In genomic region chr2:38497670-38498037, GRCh38 we compare ENCODE assay signal across 22 cellular contexts.
A peak's percentile ranks its signal among the peaks of the same experiment; 100 is the strongest.
DNase-seq lines count a peak whose midpoint lies in the region; ATAC-seq, FAIRE-seq and TF ChIP-seq lines count a peak whose summit lies in the region.
"Had no signal": no experiment of that assay in that cellular context is flagged by ENCODE, and none has a peak within 500 bp of the region (broad histone marks: within the 10 kb centered on the region; RNA-seq: fewer than 3 reads in every experiment).

No MANE protein-coding gene starts in this region.

- H3K9me3 ChIP-seq in esophagus muscularis mucosa (peaks cover 0 to 13% (median 5%) of the 10 kb centered on the region in 4 donors), gastrocnemius medialis (no peaks in the 10 kb centered on the region)

- H3K36me3 ChIP-seq in esophagus muscularis mucosa (no peaks in the 10 kb centered on the region), gastrocnemius medialis (no peaks in the 10 kb centered on the region)

- ATAC-seq in gastrocnemius medialis, result no peak
- ATAC-seq: activated CD8-positive, alpha-beta T cell treated with anti-CD3 and anti-CD28 coated beads for 36 hours; activated naive CD4-positive, alpha-beta T cell treated with anti-CD3 and anti-CD28 coated beads, Interleukin-2, amount 50 U/mL, for 72 hours; T-cell had no signal

- no peak for TF ChIP-seq EP300 in esophagus muscularis mucosa (IDR thresholded peaks at IDR 0.05)

- DNase-seq in NCI-H345 treated with DMSO at 0.1 percent for 48 hours (lab: John Stamatoyannopoulos, UW; ENCODE audit: unreplicated experiment), result peak; percentile 2
- DNase-seq in NCI-H345 (lab: John Stamatoyannopoulos, UW), result no peak
- peak; percentile 57 for DNase-seq in NCI-H146 treated with DMSO at 0.1 percent for 48 hours (lab: John Stamatoyannopoulos, UW; ENCODE audit: unreplicated experiment)
- DNase-seq in esophagus muscularis mucosa (ENCODE audit: extremely low spot score), result no peak
- no peak for DNase-seq in gastrocnemius medialis
- DNase-seq in NCI-H1105 treated with DMSO at 0.1 percent for 48 hours (lab: John Stamatoyannopoulos, UW), result no peak
- no peak for DNase-seq in T1000 (lab: John Stamatoyannopoulos, UW)
- DNase-seq in H54 (ENCODE audit: insufficient read length, low spot score), result no peak
- DNase-seq: activated CD8-positive, alpha-beta T cell treated with anti-CD3 and anti-CD28 coated beads for 36 hours; Calu3; effector CD8-positive, alpha-beta T cell; GOT3; IMR-90; kidney glomerular epithelial cell; NCI-H1105; NCI-H510A treated with DMSO at 0.1 percent for 48 hours; stimulated activated CD4-positive, alpha-beta T cell treated with anti-CD3 and anti-CD28 coated beads, Interleukin-15, amount 100 ng/mL, for 24 hours; T-cell had no signal

- in situ Hi-C loops in gastrocnemius medialis (cut with MboI; ENCODE audit: low sequenced_read_pairs in 4 of 4), result no loop called here

- intact Hi-C loops in esophagus muscularis mucosa (cut with DNase I), result loop anchor here (2.0 kb wide), 1 partner anchor 31 kb away; no protein-coding TSS in a partner anchor
- intact Hi-C loops in gastrocnemius medialis (cut with DNase I; ENCODE audit: low total_unique reads), result loop anchor here (5.0 kb wide), 1 partner anchor 105 kb away; the partner anchor contains the start of gene HNRNPLL

- 85% methylated on average over 3 of the region's 3 CpGs for WGBS in esophagus muscularis mucosa

- H3K27ac ChIP-seq in esophagus muscularis mucosa (replicated peaks in 1 of 4) (peak overlapping the region in 3 of 4 donors; percentile 31 to 76 (median 57)), gastrocnemius medialis (peak overlapping the region; percentile 78 to 93 (median 86))
- H3K27ac ChIP-seq: epithelial cell of prostate had no signal

- TF ChIP-seq POLR2A in esophagus muscularis mucosa (IDR thresholded peaks at IDR 0.05; ENCODE audit: low read depth) (no peak), gastrocnemius medialis (IDR thresholded peaks at IDR 0.05) (no peak), H54 (IDR thresholded peaks at IDR 0.05; ENCODE audit: low read depth, low read length) (no peak)

- H3K27me3 ChIP-seq in esophagus muscularis mucosa (no peaks in the 10 kb centered on the region), gastrocnemius medialis (no peaks in the 10 kb centered on the region)

- no peak for FAIRE-seq in H54 (lab: Jason Lieb, UNC)
- FAIRE-seq: bronchial epithelial cell, colon had no signal

- no peak overlapping the region for H3K4me3 ChIP-seq in esophagus muscularis mucosa
- H3K4me3 ChIP-seq in gastrocnemius medialis, result no peak overlapping the region

- TF ChIP-seq CTCF in esophagus muscularis mucosa (IDR thresholded peaks at IDR 0.05), result no peak
- no peak for TF ChIP-seq CTCF in gastrocnemius medialis (IDR thresholded peaks at IDR 0.05 in 4 of 5, conservative IDR thresholded peaks at IDR 0.05 in 1 of 5)

- H3K4me1 ChIP-seq in esophagus muscularis mucosa (peaks cover 19 to 56% (median 53%) of the 10 kb centered on the region in 4 donors), gastrocnemius medialis (peaks cover 54 to 66% of the 10 kb centered on the region in 2 donors)

Comparison
In these comparisons a context has a peak if more than half of its experiments do, and no peak if none do; other contexts are left out.
1. DNase-seq: peak in NCI-H345 treated with DMSO at 0.1 percent for 48 hours (single experiment) and NCI-H146 treated with DMSO at 0.1 percent for 48 hours (single experiment); none in NCI-H345 (single experiment), esophagus muscularis mucosa (single experiment), gastrocnemius medialis (0 of 2), NCI-H1105 treated with DMSO at 0.1 percent for 48 hours (single experiment), T1000 (single experiment) and H54 (single experiment).